Comparison of ENCODE assay signal across 25 cellular contexts in genomic region chr7:103805376-103805775, GRCh38.
"Had no signal": no experiment of that assay in that cellular context is flagged by ENCODE, and none has a peak within 500 bp of the region (broad histone marks: within the 10 kb centered on the region; RNA-seq: fewer than 3 reads in every experiment).

No MANE protein-coding gene starts in this region.

- H3K27ac Mint-ChIP-seq: activated B cell treated with CpG ODN at 0.5 μM for 24 hours; activated CD8-positive, alpha-beta T cell treated with anti-CD3 and anti-CD28 coated beads for 36 hours; activated naive CD4-positive, alpha-beta T cell treated with anti-CD3 and anti-CD28 coated beads, Interleukin-2, amount 50 U/mL, for 24 hours; activated naive CD8-positive, alpha-beta T cell treated with anti-CD3 and anti-CD28 coated beads, Interleukin-2, amount 50 U/mL, for 24 hours; activated T-helper 17 cell treated with anti-CD3 and anti-CD28 coated beads, Interleukin-2, amount 50 U/mL, for 72 hours; effector memory CD8-positive, alpha-beta T cell; nephron; T-cell; type B pancreatic cell had no signal

- H3K27ac ChIP-seq: colonic mucosa, dorsolateral prefrontal cortex, pancreas, prostate gland, uterus had no signal

- H3K27me3 ChIP-seq: colonic mucosa, dorsolateral prefrontal cortex, uterus had no signal

- H3K4me3 Mint-ChIP-seq: activated B cell treated with CpG ODN at 0.5 μM for 24 hours; activated CD8-positive, alpha-beta T cell treated with anti-CD3 and anti-CD28 coated beads for 36 hours; activated naive CD4-positive, alpha-beta T cell treated with anti-CD3 and anti-CD28 coated beads, Interleukin-2, amount 50 U/mL, for 24 hours; activated naive CD8-positive, alpha-beta T cell treated with anti-CD3 and anti-CD28 coated beads, Interleukin-2, amount 50 U/mL, for 24 hours; activated T-cell treated with anti-CD3 and anti-CD28 coated beads, Interleukin-2, amount 50 U/mL, for 4 hours; activated T-helper 17 cell treated with anti-CD3 and anti-CD28 coated beads, Interleukin-2, amount 50 U/mL, for 72 hours; effector memory CD8-positive, alpha-beta T cell; nephron; T-cell; type B pancreatic cell had no signal

- H3K9me3 Mint-ChIP-seq: activated CD8-positive, alpha-beta T cell treated with anti-CD3 and anti-CD28 coated beads for 36 hours; activated naive CD4-positive, alpha-beta T cell treated with anti-CD3 and anti-CD28 coated beads, Interleukin-2, amount 50 U/mL, for 24 hours; activated naive CD8-positive, alpha-beta T cell treated with anti-CD3 and anti-CD28 coated beads, Interleukin-2, amount 50 U/mL, for 24 hours; activated T-cell treated with anti-CD3 and anti-CD28 coated beads, Interleukin-2, amount 50 U/mL, for 4 hours; activated T-helper 17 cell treated with anti-CD3 and anti-CD28 coated beads, Interleukin-2, amount 50 U/mL, for 72 hours; effector memory CD8-positive, alpha-beta T cell; nephron; T-cell; type B pancreatic cell had no signal

- H3K4me3 ChIP-seq: colonic mucosa, dorsolateral prefrontal cortex, pancreas, prostate gland, uterus had no signal

- H3K36me3 ChIP-seq: colonic mucosa, pancreas, prostate gland, uterus had no signal

- H3K27me3 Mint-ChIP-seq: activated B cell treated with CpG ODN at 0.5 μM for 24 hours; activated CD8-positive, alpha-beta T cell treated with anti-CD3 and anti-CD28 coated beads for 36 hours; activated naive CD4-positive, alpha-beta T cell treated with anti-CD3 and anti-CD28 coated beads, Interleukin-2, amount 50 U/mL, for 24 hours; activated naive CD8-positive, alpha-beta T cell treated with anti-CD3 and anti-CD28 coated beads, Interleukin-2, amount 50 U/mL, for 24 hours; activated T-helper 17 cell treated with anti-CD3 and anti-CD28 coated beads, Interleukin-2, amount 50 U/mL, for 72 hours; effector memory CD8-positive, alpha-beta T cell had no signal

- H3K4me1 Mint-ChIP-seq: activated B cell treated with CpG ODN at 0.5 μM for 24 hours; activated T-helper 17 cell treated with anti-CD3 and anti-CD28 coated beads, Interleukin-2, amount 50 U/mL, for 72 hours had no signal

- ATAC-seq: activated CD8-positive, alpha-beta T cell treated with anti-CD3 and anti-CD28 coated beads for 36 hours; activated naive CD8-positive, alpha-beta T cell treated with anti-CD3 and anti-CD28 coated beads, Interleukin-2, amount 50 U/mL, for 24 hours; activated T-cell treated with anti-CD3 and anti-CD28 coated beads, Interleukin-2, amount 50 U/mL, for 4 hours; activated T-helper 17 cell treated with anti-CD3 and anti-CD28 coated beads, Interleukin-2, amount 50 U/mL, for 72 hours; effector memory CD8-positive, alpha-beta T cell; left ventricle myocardium superior; pancreas; sciatic nerve; T-cell had no signal

- DNase-seq: activated B cell treated with CpG ODN at 0.5 μM for 24 hours; activated CD4-positive, alpha-beta T cell treated with anti-CD3 and anti-CD28 coated beads, Interleukin-2, amount 50 U/mL, for 1 hour; activated CD8-positive, alpha-beta T cell treated with anti-CD3 and anti-CD28 coated beads for 36 hours; activated gamma-delta T cell treated with Interleukin-2 at 50 U/mL for 16 hours; activated naive CD8-positive, alpha-beta T cell treated with anti-CD3 and anti-CD28 coated beads, Interleukin-2, amount 50 U/mL, for 24 hours; activated T-cell treated with anti-CD3 and anti-CD28 coated beads, Interleukin-2, amount 50 U/mL, for 4 hours; cerebellar nuclear complex; colonic mucosa; dorsolateral prefrontal cortex; effector memory CD8-positive, alpha-beta T cell; erythroblast; head of caudate nucleus; left ventricle myocardium superior; nucleus accumbens; pancreas; retina; stimulated activated naive CD4-positive, alpha-beta T cell treated with Interleukin-2 at 50 U/mL for 16 hours; T-cell; uterus had no signal

- H3K36me3 Mint-ChIP-seq: activated naive CD4-positive, alpha-beta T cell treated with anti-CD3 and anti-CD28 coated beads, Interleukin-2, amount 50 U/mL, for 24 hours; T-cell; type B pancreatic cell had no signal

- H3K4me1 ChIP-seq: colonic mucosa, pancreas, prostate gland, uterus had no signal
